14 cellular contexts compared by ENCODE assay signal in genomic region chr20:12660918-12661317, GRCh38.
DNase-seq lines count a peak whose midpoint lies in the region; ATAC-seq and TF ChIP-seq lines count a peak whose summit lies in the region.
"Had no signal": no experiment of that assay in that cellular context is flagged by ENCODE, and none has a peak within 500 bp of the region (broad histone marks: within the 10 kb centered on the region; RNA-seq: fewer than 3 reads in every experiment).

No MANE protein-coding gene starts in this region.

- no peaks in the 10 kb centered on the region for H4K20me1 ChIP-seq in mammary epithelial cell (ENCODE audit: insufficient read depth, low read length)
- no peaks in the 10 kb centered on the region for H4K20me1 ChIP-seq in hepatocyte (ENCODE audit: insufficient read depth, poor library complexity, severe bottlenecking)

- TF ChIP-seq CTCF in mammary epithelial cell (conservative IDR thresholded peaks at IDR 0.05 in 1 of 2, IDR thresholded peaks at IDR 0.05 in 1 of 2; ENCODE audit: extremely low read depth in 1 of 2, insufficient read depth in 1 of 2, low read depth in 1 of 2, low read length in 2 of 2), result peak; percentile 22 to 51
- no peak for TF ChIP-seq CTCF in breast epithelium (IDR thresholded peaks at IDR 0.05)
- peak; percentile 53 for TF ChIP-seq CTCF in hepatocyte (IDR thresholded peaks at IDR 0.05; ENCODE audit: poor library complexity)
- TF ChIP-seq CTCF in thoracic aorta (IDR thresholded peaks at IDR 0.05), result peak; percentile 56

- TF ChIP-seq POLR2A in breast epithelium (IDR thresholded peaks at IDR 0.05), result no peak

- H3K4me2 ChIP-seq in mammary epithelial cell (ENCODE audit: insufficient read depth, low read depth, low read length) (no peak overlapping the region), hepatocyte (no peak overlapping the region)

- H3K36me3 ChIP-seq in mammary epithelial cell (ENCODE audit: insufficient read depth, low read length) (no peaks in the 10 kb centered on the region), breast epithelium (no peaks in the 10 kb centered on the region), hepatocyte (replicated peaks; ENCODE audit: insufficient read depth, low read depth) (no peaks in the 10 kb centered on the region), thoracic aorta (no peaks in the 10 kb centered on the region)

- no peaks in the 10 kb centered on the region for H3K9me2 ChIP-seq in hepatocyte (replicated peaks; ENCODE audit: insufficient read depth)

- WGBS in mammary epithelial cell (ENCODE audit: low coverage, missing lambda C conversion rate), result 45% methylated on average over 2 of the region's 2 CpGs
- WGBS in hepatocyte (ENCODE audit: low lambda C conversion rate, missing lambda C conversion rate), result 10% methylated on average over 2 of the region's 2 CpGs

- H3K27me3 ChIP-seq in mammary epithelial cell (ENCODE audit: insufficient read depth, low read length), result no peaks in the 10 kb centered on the region
- H3K27me3 ChIP-seq in breast epithelium, result no peaks in the 10 kb centered on the region
- no peaks in the 10 kb centered on the region for H3K27me3 ChIP-seq in hepatocyte
- H3K27me3 ChIP-seq in thoracic aorta (replicated peaks; ENCODE audit: insufficient read depth), result no peaks in the 10 kb centered on the region

- dilution Hi-C loops in mammary epithelial cell (cut with HindIII; ENCODE audit: low sequenced_read_pairs), result no loop called here

- H3K9ac ChIP-seq in mammary epithelial cell (ENCODE audit: insufficient read depth, low read length), result no peak overlapping the region

- H3K9me3 ChIP-seq in mammary epithelial cell (replicated peaks; ENCODE audit: insufficient read depth, low read length), result no peaks in the 10 kb centered on the region
- peaks cover 0 to 7% of the 10 kb centered on the region in 2 donors for H3K9me3 ChIP-seq in breast epithelium
- no peaks in the 10 kb centered on the region for H3K9me3 ChIP-seq in hepatocyte (ENCODE audit: low read depth)
- H3K9me3 ChIP-seq in thoracic aorta, result no peaks in the 10 kb centered on the region

- intact Hi-C loops in mammary epithelial cell (cut with micrococcal nuclease) (loop anchor here (5.0 kb wide), 2 partner anchors 81 to 306 kb away; no protein-coding TSS in a partner anchor), breast epithelium (cut with DNase I; ENCODE audit: low total_unique reads) (no loop called here)

- BruUV-seq in mammary epithelial cell (replicated peaks; lab: Mats Ljungman, UMichigan), result no TSS peak

- DNase-seq in mammary epithelial cell, result peak; percentile 6
- no peak for DNase-seq in breast epithelium (ENCODE audit: low spot score in 2 of 2)
- DNase-seq in OCI-M1 (lab: John Stamatoyannopoulos, UW), result peak; percentile 50
- DNase-seq in hepatocyte (ENCODE audit: low spot score), result peak; percentile 68
- peak; percentile 19 for DNase-seq in thoracic aorta (ENCODE audit: low spot score)
- DNase-seq in DMS114 treated with DMSO at 0.1 percent for 48 hours (lab: John Stamatoyannopoulos, UW; ENCODE audit: unreplicated experiment), result no peak
- DNase-seq in activated naive CD4-positive, alpha-beta T cell treated with anti-CD3 and anti-CD28 coated beads, Interleukin-2, amount 50 U/mL, for 16 hours, result no peak
- DNase-seq: activated CD4-positive, alpha-beta memory T cell treated with anti-CD3 and anti-CD28 coated beads for 36 hours; activated gamma-delta T cell; NCI-H1694 treated with DMSO at 0.1 percent for 48 hours; stimulated activated CD4-positive, alpha-beta T cell treated with anti-CD3 and anti-CD28 coated beads, Interleukin-2, amount 100 ng/mL, for 48 hours; T-helper 2 cell had no signal

- H3K4me3 ChIP-seq in mammary epithelial cell (replicated peaks in 1 of 3; ENCODE audit: insufficient read depth in 1 of 3, low read depth in 2 of 3, low read length in 3 of 3), result no peak overlapping the region
- no peak overlapping the region for H3K4me3 ChIP-seq in breast epithelium
- no peak overlapping the region for H3K4me3 ChIP-seq in hepatocyte
- no peak overlapping the region for H3K4me3 ChIP-seq in thoracic aorta

- H3K79me2 ChIP-seq in mammary epithelial cell (ENCODE audit: insufficient read depth, low read length) (no peaks in the 10 kb centered on the region), hepatocyte (no peaks in the 10 kb centered on the region)

- CTCF ChIA-PET in mammary epithelial cell (lab: Charles Lee; ENCODE audit: low non-redundant PET), result interaction anchor here (0.6 kb wide), 1 partner anchor 228 kb away, joined by 4 read pairs; no protein-coding TSS in a partner anchor

- ATAC-seq in thoracic aorta (ENCODE audit: insufficient number of reproducible peaks, low FRiP score, low read depth), result no peak
- ATAC-seq in GM21360 (IDR thresholded peaks at IDR 0.05; ENCODE audit: unreplicated experiment), result no peak
- ATAC-seq: stimulated activated memory B cell treated with anti-CD40 and anti-IgM and Interleukin-4, amounts not matched to agents 10 μg/mL and 1 μg/mL and 100 μg/mL, for 72 hours had no signal

- H3K27ac ChIP-seq in mammary epithelial cell (ENCODE audit: insufficient read depth, low read depth, low read length) (no peak overlapping the region), breast epithelium (no peak overlapping the region), hepatocyte (no peak overlapping the region), thoracic aorta (no peak overlapping the region)

- H3K4me1 ChIP-seq in mammary epithelial cell (ENCODE audit: insufficient read depth, low read length), result no peaks in the 10 kb centered on the region
- H3K4me1 ChIP-seq in breast epithelium, result no peaks in the 10 kb centered on the region
- no peaks in the 10 kb centered on the region for H3K4me1 ChIP-seq in hepatocyte (ENCODE audit: insufficient read depth)
- no peaks in the 10 kb centered on the region for H3K4me1 ChIP-seq in thoracic aorta (ENCODE audit: control insufficient read depth in 1 of 2, low read depth in 2 of 2)

- H2AFZ ChIP-seq in mammary epithelial cell (ENCODE audit: low read depth, low read length), result no peak overlapping the region
- no peak overlapping the region for H2AFZ ChIP-seq in hepatocyte

- in situ Hi-C loops in mammary epithelial cell (cut with MboI; ENCODE audit: low sequenced_read_pairs in 2 of 2), result no loop called here

Comparison
In these comparisons a context has a peak if more than half of its experiments do, and no peak if none do; other contexts are left out.
1. DNase-seq: peak in mammary epithelial cell (single experiment), OCI-M1 (single experiment), hepatocyte (single experiment) and thoracic aorta (single experiment); none in breast epithelium (0 of 2), DMS114 treated with DMSO at 0.1 percent for 48 hours (single experiment) and activated naive CD4-positive, alpha-beta T cell treated with anti-CD3 and anti-CD28 coated beads, Interleukin-2, amount 50 U/mL, for 16 hours (single experiment).
2. CTCF ChIP-seq: peak in mammary epithelial cell (2 of 2), hepatocyte (single experiment) and thoracic aorta (single experiment); none in breast epithelium (0 of 3).